ENCODE assay signal across 8 cellular contexts in genomic region chr12:57430931-57431566, GRCh38. TPM values are rescaled to one million over a fixed set of nuclear protein-coding genes. Genes with fewer than 3 reads are reported as not detected.
A peak's percentile ranks its signal among the peaks of the same experiment; 100 is the strongest.
DNase-seq lines count a peak whose midpoint lies in the region; ATAC-seq, FAIRE-seq and TF ChIP-seq lines count a peak whose summit lies in the region.

Gene R3HDM2 (minus strand): TSS chr12:57431043. CDS start chr12:57310428, 120,615 bp downstream.

- DNase-seq in GM06990 (ENCODE audit: extremely low read depth, insufficient read length) (peak; percentile 97), NB4 (ENCODE audit: low read depth) (peak; percentile 98), SK-N-DZ (ENCODE audit: low spot score) (peak; percentile 94), frontal cortex (ENCODE audit: low spot score in 2 of 2) (peak; percentile 97), neuronal stem cell (ENCODE audit: low spot score) (peak; percentile 85)
- peak; percentile 97 for DNase-seq in activated naive CD4-positive, alpha-beta T cell treated with anti-CD3 and anti-CD28 coated beads for 36 hours

- peak within 1 kb of the TSS; percentile 72 for H3K27ac ChIP-seq in neuronal stem cell (replicated peaks; ENCODE audit: low read length)
- H3K27ac ChIP-seq in subcutaneous abdominal adipose tissue (ENCODE audit: low read depth, low read length) = peak within 1 kb of the TSS; percentile 97

- peaks cover 7% of the 10 kb centered on the region for H3K36me3 Mint-ChIP-seq in activated naive CD4-positive, alpha-beta T cell treated with anti-CD3 and anti-CD28 coated beads for 36 hours (ENCODE audit: low read depth)

- WGBS in neuronal stem cell (ENCODE audit: extremely low coverage in 2 of 2, insufficient read length in 2 of 2, insufficient replicate concordance in 1 of 2), 2 donors = no CpG with 5 or more reads among the region's 41 CpGs

- no peak within 1 kb of the TSS for H3K14ac ChIP-seq in neuronal stem cell (ENCODE audit: low read length)

- FAIRE-seq in frontal cortex (lab: Jason Lieb, UNC) = no peak

- no peak within 1 kb of the TSS for H3K4ac ChIP-seq in neuronal stem cell (ENCODE audit: low read length)

- no peak for TF ChIP-seq CTCF in GM06990 (IDR thresholded peaks at IDR 0.05; ENCODE audit: insufficient read depth, low read length, poor library complexity, severe bottlenecking)
- TF ChIP-seq CTCF in NB4 (IDR thresholded peaks at IDR 0.05; ENCODE audit: low read depth, low read length) = no peak

- no peak within 1 kb of the TSS for H2BK120ac ChIP-seq in neuronal stem cell (ENCODE audit: low read depth, low read length)

- peak within 1 kb of the TSS; percentile 71 for H3K18ac ChIP-seq in neuronal stem cell (ENCODE audit: low read length)

- peak within 1 kb of the TSS; percentile 94 for H3K4me3 Mint-ChIP-seq in activated naive CD4-positive, alpha-beta T cell treated with anti-CD3 and anti-CD28 coated beads for 36 hours

- no peak within 1 kb of the TSS for H2AK5ac ChIP-seq in neuronal stem cell (ENCODE audit: low read depth, low read length)

- H3K9me3 ChIP-seq in neuronal stem cell (replicated peaks in 1 of 2; ENCODE audit: control insufficient read depth in 2 of 2, insufficient read depth in 1 of 2, low read depth in 1 of 2, low read length in 2 of 2) (no peaks in the 10 kb centered on the region), subcutaneous abdominal adipose tissue (ENCODE audit: control insufficient read depth in 5 of 5, low read length in 5 of 5) (no peaks in the 10 kb centered on the region)

- peak within 1 kb of the TSS; percentile 17 for H4K8ac ChIP-seq in neuronal stem cell (ENCODE audit: low read depth, low read length)

- H3K4me3 ChIP-seq in GM06990 (replicated peaks; ENCODE audit: low read depth, low read length) = peak within 1 kb of the TSS; percentile 81
- peak within 1 kb of the TSS; percentile 74 for H3K4me3 ChIP-seq in NB4 (ENCODE audit: low read depth, low read length)
- H3K4me3 ChIP-seq in neuronal stem cell (ENCODE audit: low read length in 2 of 2) = peak within 1 kb of the TSS; percentile 57 to 77
- H3K4me3 ChIP-seq in subcutaneous abdominal adipose tissue (ENCODE audit: low read depth in 1 of 5, low read length in 5 of 5) = peak within 1 kb of the TSS; percentile 75 to 84 (median 78)

- H3K9ac ChIP-seq in neuronal stem cell (ENCODE audit: low read depth, low read length, poor library complexity) (peak within 1 kb of the TSS; percentile 60), subcutaneous abdominal adipose tissue (ENCODE audit: low read length in 5 of 5) (peak within 1 kb of the TSS; percentile 88 to 96 (median 93))

- peaks cover 37% of the 10 kb centered on the region for H3K4me1 Mint-ChIP-seq in activated naive CD4-positive, alpha-beta T cell treated with anti-CD3 and anti-CD28 coated beads for 36 hours (ENCODE audit: low read depth)

- H3K27me3 ChIP-seq in GM06990 (replicated peaks; ENCODE audit: control insufficient read depth, insufficient read depth, low read length) (no peaks in the 10 kb centered on the region), neuronal stem cell (ENCODE audit: control insufficient read depth in 3 of 3, insufficient read depth in 3 of 3, low read depth in 1 of 3, low read length in 3 of 3) (no peaks in the 10 kb centered on the region), subcutaneous abdominal adipose tissue (ENCODE audit: control insufficient read depth in 5 of 5, insufficient read depth in 4 of 5, low read length in 5 of 5) (no peaks in the 10 kb centered on the region)

- H3K9me3 Mint-ChIP-seq in activated naive CD4-positive, alpha-beta T cell treated with anti-CD3 and anti-CD28 coated beads for 36 hours = no peaks in the 10 kb centered on the region

- CTCF ChIA-PET in activated naive CD4-positive, alpha-beta T cell treated with anti-CD3 and anti-CD28 coated beads for 36 hours (lab: Charles Lee) = interaction anchor here (1.8 to 4.4 kb wide), 2 partner anchors 23 to 28 kb away, joined by 8 to 49 read pairs; partner anchors contain the start of gene INHBE

- H2AFZ ChIP-seq in neuronal stem cell (ENCODE audit: low read length) = peak within 1 kb of the TSS; percentile 80

- intact Hi-C loops in activated naive CD4-positive, alpha-beta T cell treated with anti-CD3 and anti-CD28 coated beads for 36 hours (cut with micrococcal nuclease) = loop anchor here (1.0 to 5.0 kb wide), 7 partner anchors 26 to 706 kb away; partner anchors contain the start of genes DDIT3, GLI1 and NACA

- no peaks in the 10 kb centered on the region for H3K27me3 Mint-ChIP-seq in activated naive CD4-positive, alpha-beta T cell treated with anti-CD3 and anti-CD28 coated beads for 36 hours (ENCODE audit: low read depth)

- H3K4me2 ChIP-seq in neuronal stem cell (ENCODE audit: insufficient read depth, low read length, poor library complexity, severe bottlenecking) = peak within 1 kb of the TSS; percentile 66

- no peak within 1 kb of the TSS for H2BK15ac ChIP-seq in neuronal stem cell (ENCODE audit: low read length)

- H3K36me3 ChIP-seq in GM06990 (ENCODE audit: control insufficient read depth, insufficient read depth, low read length) = no peaks in the 10 kb centered on the region
- H3K36me3 ChIP-seq in neuronal stem cell (replicated peaks in 1 of 2; ENCODE audit: control insufficient read depth in 2 of 2, insufficient read depth in 2 of 2, low read length in 2 of 2) = no peaks in the 10 kb centered on the region
- no peaks in the 10 kb centered on the region for H3K36me3 ChIP-seq in subcutaneous abdominal adipose tissue (ENCODE audit: control insufficient read depth in 5 of 5, insufficient read depth in 5 of 5, low read length in 5 of 5)

- no peak within 1 kb of the TSS for H2BK12ac ChIP-seq in neuronal stem cell (ENCODE audit: low read length)

- TF ChIP-seq POLR2A in NB4 (IDR thresholded peaks at IDR 0.05; ENCODE audit: extremely low read depth, insufficient read length) = peak; percentile 89

- ATAC-seq in HG02571 (IDR thresholded peaks at IDR 0.05; ENCODE audit: unreplicated experiment) = peak; percentile 98

- peak within 1 kb of the TSS; percentile 80 for H3K23ac ChIP-seq in neuronal stem cell (ENCODE audit: low read depth, low read length, poor library complexity)

- no peaks in the 10 kb centered on the region for H3K79me1 ChIP-seq in neuronal stem cell (ENCODE audit: low read depth, low read length)

- H3K4me1 ChIP-seq in neuronal stem cell (ENCODE audit: control insufficient read depth in 2 of 2, insufficient read depth in 1 of 2, low read depth in 1 of 2, low read length in 2 of 2) (peaks cover 0 to 3% of the 10 kb centered on the region in 2 donors), subcutaneous abdominal adipose tissue (ENCODE audit: control insufficient read depth in 5 of 5, insufficient read depth in 5 of 5, low read length in 5 of 5) (peaks cover 2 to 16% (median 13%) of the 10 kb centered on the region in 5 donors)

- H3K27ac Mint-ChIP-seq in activated naive CD4-positive, alpha-beta T cell treated with anti-CD3 and anti-CD28 coated beads for 36 hours = peak within 1 kb of the TSS; percentile 98

- no peak within 1 kb of the TSS for H2BK5ac ChIP-seq in neuronal stem cell (ENCODE audit: low read length)

- no peak within 1 kb of the TSS for H4K91ac ChIP-seq in neuronal stem cell (ENCODE audit: low read depth, low read length, poor library complexity)

RNA-seq across cellular contexts. Expression of gene R3HDM2, which starts in this region (rescaled TPM):
- polyA plus RNA-seq in SK-N-DZ (2014; cell fraction: cytosol; rRNA removed) = 26.6 and 31.0 TPM in 2 replicates
- polyA plus RNA-seq in SK-N-DZ (2014; cell fraction: nucleus; rRNA removed) = 32.9 and 45.7 TPM in 2 replicates
- total RNA-seq in activated naive CD4-positive, alpha-beta T cell treated with anti-CD3 and anti-CD28 coated beads for 36 hours = 10 to 100 TPM; 42.2 to 44.8 TPM
- total RNA-seq in frontal cortex = 17.1 TPM
- polyA plus RNA-seq in neuronal stem cell (2013, experiment 1 of 2) = 37.4 TPM
- 37.2 TPM for polyA plus RNA-seq in neuronal stem cell (2013, experiment 2 of 2)

Comparison
In these comparisons a context has a peak if more than half of its experiments do, and no peak if none do; other contexts are left out.
1. Peak in every context shown above with its lines: DNase-seq, ATAC-seq, H3K4me3 ChIP-seq and H3K27ac ChIP-seq.